8 cellular contexts compared by ENCODE assay signal in genomic region chr3:119498188-119498987, GRCh38. TPM values are rescaled to one million over a fixed set of nuclear protein-coding genes. Genes with fewer than 3 reads are reported as not detected.
A peak's percentile ranks its signal among the peaks of the same experiment; 100 is the strongest.
DNase-seq lines count a peak whose midpoint lies in the region; ATAC-seq, FAIRE-seq and TF ChIP-seq lines count a peak whose summit lies in the region.

Gene TIMMDC1, plus strand, starts transcription at chr3:119498547. Its CDS starts 187 bp downstream, at chr3:119498734.

- no peak for FAIRE-seq in bronchial epithelial cell (lab: Jason Lieb, UNC)
- peak; percentile 39 for FAIRE-seq in small intestine (lab: Jason Lieb, UNC)

- no peak for TF ChIP-seq CTCF in AG04449 (IDR thresholded peaks at IDR 0.05; ENCODE audit: insufficient read depth, low read length, missing control alignments)
- TF ChIP-seq CTCF in WI38 (IDR thresholded peaks at IDR 0.05; ENCODE audit: low read depth, low read length): no peak
- no peak for TF ChIP-seq CTCF in bronchial epithelial cell (IDR thresholded peaks at IDR 0.05; ENCODE audit: insufficient read depth, low read length, severe bottlenecking)

- DNase-seq in AG04449 (ENCODE audit: low read depth, low spot score) (peak; percentile 80), NCI-H2227 treated with DMSO at 0.1 percent for 48 hours (lab: John Stamatoyannopoulos, UW) (peak; percentile 92), bronchial epithelial cell (ENCODE audit: low read depth) (peak; percentile 92), iPS-NIHi11 (ENCODE audit: low spot score) (peak; percentile 99), small intestine (peak; percentile 99)

- H3K36me3 ChIP-seq in bronchial epithelial cell (ENCODE audit: control insufficient read depth, insufficient read depth, low read length) (no peaks in the 10 kb centered on the region), small intestine (ENCODE audit: control insufficient read depth in 2 of 2, insufficient read depth in 2 of 2, low read length in 2 of 2) (peaks cover 0 to 1% of the 10 kb centered on the region in 2 donors)

- POLR2A ChIA-PET in AG04449 (lab: Yijun Ruan, JAX): interaction anchor here (0.8 to 2.0 kb wide), 6 partner anchors 27 to 257 kb away, joined by 3 to 14 read pairs (median 4); partner anchors contain the start of genes B4GALT4 and TMEM39A

- H3K27me3 ChIP-seq in bronchial epithelial cell (ENCODE audit: control insufficient read depth, insufficient read depth, low read length) (no peaks in the 10 kb centered on the region), small intestine (ENCODE audit: control insufficient read depth in 2 of 2, insufficient read depth in 2 of 2, low read length in 2 of 2) (no peaks in the 10 kb centered on the region)

- peaks cover 0 to 2% of the 10 kb centered on the region in 2 donors for H3K4me1 ChIP-seq in small intestine (ENCODE audit: control insufficient read depth in 2 of 2, insufficient read depth in 1 of 2, low read depth in 1 of 2, low read length in 1 of 2)

- peak; percentile 98 for ATAC-seq in GM18907 (IDR thresholded peaks at IDR 0.05; ENCODE audit: unreplicated experiment)
- ATAC-seq in HG03159 (IDR thresholded peaks at IDR 0.05; ENCODE audit: unreplicated experiment): peak; percentile 98

- WGBS in small intestine, 3 donors: 0 to 1% (median 0%) methylated on average over 57 of the region's 57 CpGs

- H3K27ac ChIP-seq in small intestine (ENCODE audit: low read depth in 1 of 2, low read length in 1 of 2): peak within 1 kb of the TSS; percentile 97

- no peaks in the 10 kb centered on the region for H3K9me3 ChIP-seq in small intestine (ENCODE audit: control insufficient read depth, low read depth)

- H3K4me3 ChIP-seq in AG04449 (ENCODE audit: low read depth, low read length) (peak within 1 kb of the TSS; percentile 98), WI38 (ENCODE audit: low read depth, low read length) (peak within 1 kb of the TSS; percentile 99), bronchial epithelial cell (ENCODE audit: low read depth, low read length) (peak within 1 kb of the TSS; percentile 84), small intestine (ENCODE audit: low read depth in 1 of 2, low read length in 2 of 2) (peak within 1 kb of the TSS; percentile 75 to 95)

- CTCF ChIA-PET in AG04449 (lab: Yijun Ruan, JAX): interaction anchor here (0.9 to 2.8 kb wide), 5 partner anchors 10 to 183 kb away, joined by 3 to 11 read pairs (median 3); partner anchors contain the start of gene TMEM39A

RNA-seq across cellular contexts. Expression of gene TIMMDC1, which starts in this region (rescaled TPM):
- 52.7 and 59.3 TPM in 2 replicates for total RNA-seq in bronchial epithelial cell
- 10 to 100 TPM; 42.7 to 76.7 (median 56.1) TPM for polyA plus RNA-seq in small intestine

Comparison
In these comparisons a context has a peak if more than half of its experiments do, and no peak if none do; other contexts are left out.
1. Peak in every context shown above with its lines: DNase-seq, ATAC-seq, H3K4me3 ChIP-seq and H3K27ac ChIP-seq.